In the genomic region with DNA sequence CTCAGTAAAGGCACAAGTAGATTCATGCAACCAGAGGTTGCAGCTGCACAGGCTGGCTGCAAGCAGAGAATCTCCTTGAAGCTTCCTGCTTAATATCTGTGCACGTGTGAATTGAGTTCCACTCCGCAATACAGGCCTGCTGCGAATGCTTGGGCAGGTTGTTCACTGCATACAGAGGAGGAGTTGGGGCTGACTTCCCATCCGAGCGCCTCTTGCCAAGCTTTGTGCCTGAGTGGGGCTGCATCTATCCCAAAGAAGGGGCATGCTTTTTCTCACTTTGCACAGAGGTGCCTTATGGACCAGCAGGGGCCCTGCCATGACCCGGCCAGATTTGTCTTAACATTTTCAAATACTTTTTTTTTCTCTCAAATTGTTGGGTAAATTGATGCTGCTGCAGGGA, we compare ENCODE assay signal across 29 cellular contexts. TPM values are rescaled to one million over a fixed set of nuclear protein-coding genes. Genes with fewer than 3 reads are reported as not detected.
DNase-seq lines count a peak whose midpoint lies in the region; ATAC-seq, FAIRE-seq and TF ChIP-seq lines count a peak whose summit lies in the region.
"Had no signal": no experiment of that assay in that cellular context is flagged by ENCODE, and none has a peak within 500 bp of the region (broad histone marks: within the 10 kb centered on the region; RNA-seq: fewer than 3 reads in every experiment).

No MANE protein-coding gene starts in this region.

- H3K9ac ChIP-seq in astrocyte (ENCODE audit: low read length) (no peak overlapping the region), neural progenitor cell (no peak overlapping the region)
- H3K9ac ChIP-seq: KMS-11 had no signal

- intact Hi-C loops in left colon (cut with DNase I, micrococcal nuclease): no loop called here

- TF ChIP-seq CTCF in astrocyte (IDR thresholded peaks at IDR 0.05; ENCODE audit: insufficient read depth, low read depth, low read length) (no peak), neural progenitor cell (IDR thresholded peaks at IDR 0.05) (no peak)

- H3K27ac ChIP-seq in astrocyte (ENCODE audit: low read depth, low read length) (no peak overlapping the region), neural progenitor cell (no peak overlapping the region)
- H3K27ac ChIP-seq: KMS-11, lower lobe of right lung had no signal

- H3K4me3 ChIP-seq in astrocyte (ENCODE audit: insufficient read depth, low read depth, low read length) (no peak overlapping the region), neural progenitor cell (no peak overlapping the region), MG63 (no peak overlapping the region)
- H3K4me3 ChIP-seq: lower lobe of right lung, mucosa of descending colon had no signal

- no peaks in the 10 kb centered on the region for H4K20me1 ChIP-seq in astrocyte (ENCODE audit: insufficient read depth, low read length)
- H4K20me1 ChIP-seq in neural progenitor cell (ENCODE audit: low read depth): no peaks in the 10 kb centered on the region

- H3K79me2 ChIP-seq in astrocyte (ENCODE audit: insufficient read depth, low read length): no peaks in the 10 kb centered on the region
- H3K79me2 ChIP-seq in neural progenitor cell (ENCODE audit: low read depth): no peaks in the 10 kb centered on the region

- H3K4me1 Mint-ChIP-seq in activated naive CD8-positive, alpha-beta T cell treated with anti-CD3 and anti-CD28 coated beads, Interleukin-2, amount 10 ng/mL, durations not matched to agents 7 days and 5 days: peaks cover 14% of the 10 kb centered on the region
- peaks cover 17% of the 10 kb centered on the region for H3K4me1 Mint-ChIP-seq in activated naive CD8-positive, alpha-beta T cell treated with anti-CD3 and anti-CD28 coated beads for 36 hours
- H3K4me1 Mint-ChIP-seq in astrocyte (ENCODE audit: low read depth, unreplicated experiment) (peaks cover 21% of the 10 kb centered on the region), neural progenitor cell (peaks cover 19% of the 10 kb centered on the region)
- H3K4me1 Mint-ChIP-seq: nephron had no signal

- no peak overlapping the region for H3K4me3 Mint-ChIP-seq in activated naive CD8-positive, alpha-beta T cell treated with anti-CD3 and anti-CD28 coated beads, Interleukin-2, amount 10 ng/mL, durations not matched to agents 7 days and 5 days
- no peak overlapping the region for H3K4me3 Mint-ChIP-seq in activated naive CD8-positive, alpha-beta T cell treated with anti-CD3 and anti-CD28 coated beads for 36 hours
- H3K4me3 Mint-ChIP-seq in astrocyte (ENCODE audit: unreplicated experiment): no peak overlapping the region
- H3K4me3 Mint-ChIP-seq in neural progenitor cell: no peak overlapping the region
- H3K4me3 Mint-ChIP-seq: activated CD4-positive, alpha-beta memory T cell treated with anti-CD3 and anti-CD28 coated beads for 36 hours; nephron; T-helper 1 cell treated with Interleukin-12 subunit alpha and Interleukin-12 subunit beta and Interleukin-4 antibody, amounts not matched to agents 30 μg/mL and 1 μg/mL, for 36 hours had no signal

- peak overlapping the region; percentile 29 for H2AFZ ChIP-seq in astrocyte (ENCODE audit: low read depth, low read length)
- peak overlapping the region; percentile 99 for H2AFZ ChIP-seq in neural progenitor cell (replicated peaks)

- H3K27me3 ChIP-seq in astrocyte (ENCODE audit: insufficient read depth, low read length) (no peaks in the 10 kb centered on the region), neural progenitor cell (no peaks in the 10 kb centered on the region), MG63 (no peaks in the 10 kb centered on the region)

- H3K36me3 Mint-ChIP-seq in activated naive CD8-positive, alpha-beta T cell treated with anti-CD3 and anti-CD28 coated beads, Interleukin-2, amount 10 ng/mL, durations not matched to agents 7 days and 5 days: no peaks in the 10 kb centered on the region
- H3K36me3 Mint-ChIP-seq in activated naive CD8-positive, alpha-beta T cell treated with anti-CD3 and anti-CD28 coated beads for 36 hours: no peaks in the 10 kb centered on the region
- H3K36me3 Mint-ChIP-seq in astrocyte (ENCODE audit: low read depth, unreplicated experiment) (no peaks in the 10 kb centered on the region), neural progenitor cell (no peaks in the 10 kb centered on the region)

- peak overlapping the region; percentile 28 for H3K27ac Mint-ChIP-seq in activated naive CD8-positive, alpha-beta T cell treated with anti-CD3 and anti-CD28 coated beads, Interleukin-2, amount 10 ng/mL, durations not matched to agents 7 days and 5 days
- no peak overlapping the region for H3K27ac Mint-ChIP-seq in activated naive CD8-positive, alpha-beta T cell treated with anti-CD3 and anti-CD28 coated beads for 36 hours
- no peak overlapping the region for H3K27ac Mint-ChIP-seq in astrocyte (ENCODE audit: unreplicated experiment)
- peak overlapping the region; percentile 30 for H3K27ac Mint-ChIP-seq in neural progenitor cell
- H3K27ac Mint-ChIP-seq: activated CD4-positive, alpha-beta memory T cell treated with anti-CD3 and anti-CD28 coated beads for 36 hours; nephron; progenitor cell of endocrine pancreas; T-helper 1 cell treated with Interleukin-12 subunit alpha and Interleukin-12 subunit beta and Interleukin-4 antibody, amounts not matched to agents 30 μg/mL and 1 μg/mL, for 36 hours had no signal

- no peaks in the 10 kb centered on the region for H3F3A ChIP-seq in neural progenitor cell (ENCODE audit: low read depth)

- H3K9me3 Mint-ChIP-seq in activated naive CD8-positive, alpha-beta T cell treated with anti-CD3 and anti-CD28 coated beads, Interleukin-2, amount 10 ng/mL, durations not matched to agents 7 days and 5 days: peaks cover 5% of the 10 kb centered on the region
- H3K9me3 Mint-ChIP-seq in activated naive CD8-positive, alpha-beta T cell treated with anti-CD3 and anti-CD28 coated beads for 36 hours: peaks cover 7% of the 10 kb centered on the region
- peaks cover 11% of the 10 kb centered on the region for H3K9me3 Mint-ChIP-seq in astrocyte (ENCODE audit: unreplicated experiment)
- H3K9me3 Mint-ChIP-seq in neural progenitor cell: peaks cover 2% of the 10 kb centered on the region

- FAIRE-seq in astrocyte (lab: Jason Lieb, UNC): no peak
- FAIRE-seq: G401.6, TTC549 had no signal

- peaks cover 16% of the 10 kb centered on the region for H3K27me3 Mint-ChIP-seq in activated naive CD8-positive, alpha-beta T cell treated with anti-CD3 and anti-CD28 coated beads, Interleukin-2, amount 10 ng/mL, durations not matched to agents 7 days and 5 days
- H3K27me3 Mint-ChIP-seq in activated naive CD8-positive, alpha-beta T cell treated with anti-CD3 and anti-CD28 coated beads for 36 hours: peaks cover 5% of the 10 kb centered on the region
- H3K27me3 Mint-ChIP-seq in astrocyte (ENCODE audit: low read depth, unreplicated experiment) (peaks cover 2% of the 10 kb centered on the region), neural progenitor cell (ENCODE audit: insufficient read depth, low read depth) (peaks cover 5% of the 10 kb centered on the region)
- H3K27me3 Mint-ChIP-seq: activated CD4-positive, alpha-beta memory T cell treated with anti-CD3 and anti-CD28 coated beads for 36 hours had no signal

- H3K4me1 ChIP-seq in astrocyte (ENCODE audit: insufficient read depth, low read length): peaks cover 16% of the 10 kb centered on the region
- peaks cover 7% of the 10 kb centered on the region for H3K4me1 ChIP-seq in neural progenitor cell
- H3K4me1 ChIP-seq: lower lobe of right lung had no signal

- H3K9me3 ChIP-seq in astrocyte (ENCODE audit: insufficient read depth, low read depth, low read length) (peaks cover 3% of the 10 kb centered on the region), neural progenitor cell (ENCODE audit: low read depth) (no peaks in the 10 kb centered on the region), MG63 (peaks cover 8% of the 10 kb centered on the region)
- H3K9me3 ChIP-seq: mucosa of descending colon had no signal

- no peak overlapping the region for H3K4me2 ChIP-seq in astrocyte (ENCODE audit: low read length)
- H3K4me2 ChIP-seq in neural progenitor cell: no peak overlapping the region
- H3K4me2 ChIP-seq: KMS-11 had no signal

- H3K36me3 ChIP-seq in astrocyte (ENCODE audit: insufficient read depth, low read length) (no peaks in the 10 kb centered on the region), neural progenitor cell (no peaks in the 10 kb centered on the region), MG63 (no peaks in the 10 kb centered on the region)
- H3K36me3 ChIP-seq: lower lobe of right lung had no signal

- no peak for ATAC-seq in activated naive CD8-positive, alpha-beta T cell treated with anti-CD3 and anti-CD28 coated beads, Interleukin-2, amount 10 ng/mL, durations not matched to agents 7 days and 5 days (ENCODE audit: low read depth)
- no peak for ATAC-seq in HG03521 (IDR thresholded peaks at IDR 0.05; ENCODE audit: unreplicated experiment)
- no peak for ATAC-seq in left colon
- ATAC-seq: HCT116, lower lobe of right lung, mucosa of descending colon, sciatic nerve had no signal

- no peak for DNase-seq in activated naive CD8-positive, alpha-beta T cell treated with anti-CD3 and anti-CD28 coated beads, Interleukin-2, amount 10 ng/mL, durations not matched to agents 7 days and 5 days
- no peak for DNase-seq in activated naive CD8-positive, alpha-beta T cell treated with anti-CD3 and anti-CD28 coated beads for 36 hours
- DNase-seq in astrocyte (ENCODE audit: low read depth) (no peak), neural progenitor cell (ENCODE audit: low spot score) (no peak), ureter (ENCODE audit: low spot score) (peak; percentile 29), MG63 (no peak), left colon (no peak)
- DNase-seq: activated CD4-positive, alpha-beta memory T cell treated with anti-CD3 and anti-CD28 coated beads for 36 hours; activated CD4-positive, CD25-positive, alpha-beta regulatory T cell treated with anti-CD3 and anti-CD28 coated beads, Interleukin-2, amount 50 U/mL, for 72 hours; activated T-cell treated with anti-CD3 and anti-CD28 coated beads for 4 hours; effector memory CD4-positive, alpha-beta T cell; foreskin fibroblast; lower lobe of right lung; mucosa of descending colon; NCI-H1436; NCI-H774; RPMI8226; stimulated activated CD4-positive, alpha-beta T cell treated with anti-CD3 and anti-CD28 coated beads, Interleukin-4, amount 100 ng/mL, for 4 hours; stimulated activated naive CD4-positive, alpha-beta T cell treated with Interleukin-2 at 50 U/mL for 16 hours had no signal

- POLR2A ChIA-PET in activated naive CD8-positive, alpha-beta T cell treated with anti-CD3 and anti-CD28 coated beads, Interleukin-2, amount 10 ng/mL, durations not matched to agents 7 days and 5 days (lab: Charles Lee): no interaction called here

RNA-seq across cellular contexts. Expression of gene PADI1, which starts 17.9 kb away (rescaled TPM):
- not detected for total RNA-seq in activated naive CD8-positive, alpha-beta T cell treated with anti-CD3 and anti-CD28 coated beads, Interleukin-2, amount 10 ng/mL, durations not matched to agents 7 days and 5 days
- not detected for total RNA-seq in activated naive CD8-positive, alpha-beta T cell treated with anti-CD3 and anti-CD28 coated beads for 36 hours
- total RNA-seq in astrocyte (not detected in 2 replicates), neural progenitor cell (ENCODE audit: low replicate concordance) (0.09 and 0.25 TPM in 2 replicates), ureter (0.86 TPM), left colon (under 1 TPM; 0.27 to 0.47 TPM)
- 0.03 TPM in 1 of 2 replicates, not detected in the other for total RNA-seq in MG63 (2014; rRNA removed; shearing (Covaris generic); ENCODE audit: low replicate concordance)
- total RNA-seq: activated CD4-positive, alpha-beta memory T cell treated with anti-CD3 and anti-CD28 coated beads for 36 hours; lower lobe of right lung; progenitor cell of endocrine pancreas; sciatic nerve; temporal lobe had no signal

Comparison
In these comparisons a context has a peak if more than half of its experiments do, and no peak if none do; other contexts are left out.
1. H3K27ac Mint-ChIP-seq: peak in activated naive CD8-positive, alpha-beta T cell treated with anti-CD3 and anti-CD28 coated beads, Interleukin-2, amount 10 ng/mL, durations not matched to agents 7 days and 5 days (single experiment) and neural progenitor cell (single experiment); none in activated naive CD8-positive, alpha-beta T cell treated with anti-CD3 and anti-CD28 coated beads for 36 hours (single experiment) and astrocyte (single experiment).